Comparison of ENCODE assay signal across 8 cellular contexts in the genomic region with DNA sequence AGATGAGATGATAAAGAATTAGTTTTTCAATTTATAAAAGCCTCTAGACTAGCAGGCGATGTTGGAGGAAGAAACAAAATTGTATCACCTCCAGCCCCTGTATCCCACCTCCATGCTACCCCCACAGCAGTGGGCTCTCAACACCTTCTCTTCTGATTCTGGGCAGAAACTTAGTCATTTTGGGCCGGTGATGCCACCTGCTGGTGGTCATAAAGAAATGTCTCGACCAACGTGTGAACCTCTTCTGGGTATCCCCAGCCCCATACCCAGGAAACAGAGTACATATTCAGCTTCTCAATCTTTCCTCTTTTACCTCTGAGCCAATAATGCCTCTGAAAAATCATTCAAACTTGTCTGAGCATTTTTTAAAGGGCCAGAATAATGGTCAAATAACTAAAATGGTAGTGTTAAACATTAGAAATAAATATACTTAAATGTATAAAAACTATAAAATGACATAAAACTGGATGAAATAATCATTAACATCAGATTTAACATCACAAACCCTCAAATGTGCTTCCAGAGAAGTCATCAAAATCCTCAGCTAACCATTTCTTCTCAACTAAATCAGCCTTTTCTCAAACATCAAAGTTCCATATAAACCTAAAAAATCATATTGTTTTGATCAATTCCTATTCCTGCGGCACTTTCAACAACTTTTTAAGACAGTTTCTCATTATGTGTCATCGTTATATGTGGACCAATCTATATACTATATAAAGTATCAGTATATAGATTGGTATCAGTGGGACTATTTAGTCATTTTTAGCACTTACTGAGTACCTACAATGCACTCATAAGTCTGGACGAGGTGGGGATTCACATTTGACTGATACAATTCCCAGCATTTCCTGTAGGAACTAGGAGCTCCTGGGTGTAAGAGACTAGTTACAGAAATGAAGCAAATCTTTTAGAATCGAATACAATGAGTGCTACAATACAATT.
DNase-seq lines count a peak whose midpoint lies in the region; ATAC-seq, FAIRE-seq and TF ChIP-seq lines count a peak whose summit lies in the region.

No MANE protein-coding gene starts in this region.

- no peaks in the 10 kb centered on the region for H3K9me3 ChIP-seq in right lobe of liver

- TF ChIP-seq CTCF in right lobe of liver (IDR thresholded peaks at IDR 0.05): peak; percentile 47 to 73 (median 68)

- H3K4me1 ChIP-seq in right lobe of liver: no peaks in the 10 kb centered on the region

- no peak overlapping the region for H3K27ac ChIP-seq in right lobe of liver

- WGBS in right lobe of liver (ENCODE audit: insufficient coverage, low coverage, low lambda C conversion rate, missing lambda C conversion rate): 48% methylated on average over 8 of the region's 8 CpGs

- peaks cover 0 to 21% (median 2%) of the 10 kb centered on the region in 4 donors for H3K36me3 ChIP-seq in right lobe of liver

- FAIRE-seq in GM18507 (lab: Jason Lieb, UNC): peak; percentile 86

- DNase-seq in A172 (ENCODE audit: low spot score) (peak; percentile 33), GM18507 (ENCODE audit: extremely low spot score, insufficient read length, low read depth) (peak; percentile 59), NCI-H2196 (lab: John Stamatoyannopoulos, UW; ENCODE audit: unreplicated experiment) (peak; percentile 42), cerebellum (ENCODE audit: low spot score) (peak; percentile 53), right lobe of liver (no peak)
- DNase-seq in activated CD4-positive, CD25-positive, alpha-beta regulatory T cell treated with anti-CD3 and anti-CD28 coated beads, Interleukin-2, amount 50 U/mL, for 16 hours (ENCODE audit: low read depth, low spot score): peak; percentile 23
- peak; percentile 18 to 34 (median 33) for DNase-seq in stimulated activated CD4-positive, alpha-beta T cell treated with anti-CD3 and anti-CD28 coated beads, TNF-alpha, amount 100 ng/mL, for 4 hours (ENCODE audit: low read depth in 3 of 3)

- no peaks in the 10 kb centered on the region for H3K27me3 ChIP-seq in right lobe of liver

- intact Hi-C loops in right lobe of liver (cut with DNase I): no loop called here

- TF ChIP-seq POLR2A in right lobe of liver (IDR thresholded peaks at IDR 0.05): no peak

- ATAC-seq in right lobe of liver: peak; percentile 82 to 87 (median 86)
- no peak for ATAC-seq in HG03521 (IDR thresholded peaks at IDR 0.05; ENCODE audit: unreplicated experiment)

- no peak overlapping the region for H3K4me3 ChIP-seq in right lobe of liver

Comparison
In these comparisons a context has a peak if more than half of its experiments do, and no peak if none do; other contexts are left out.
1. DNase-seq: peak in A172 (single experiment), GM18507 (single experiment), NCI-H2196 (single experiment), activated CD4-positive, CD25-positive, alpha-beta regulatory T cell treated with anti-CD3 and anti-CD28 coated beads, Interleukin-2, amount 50 U/mL, for 16 hours (single experiment), cerebellum (single experiment) and stimulated activated CD4-positive, alpha-beta T cell treated with anti-CD3 and anti-CD28 coated beads, TNF-alpha, amount 100 ng/mL, for 4 hours (3 of 3); none in right lobe of liver (0 of 3).